1 cellular context compared by ENCODE assay signal in the genomic region with DNA sequence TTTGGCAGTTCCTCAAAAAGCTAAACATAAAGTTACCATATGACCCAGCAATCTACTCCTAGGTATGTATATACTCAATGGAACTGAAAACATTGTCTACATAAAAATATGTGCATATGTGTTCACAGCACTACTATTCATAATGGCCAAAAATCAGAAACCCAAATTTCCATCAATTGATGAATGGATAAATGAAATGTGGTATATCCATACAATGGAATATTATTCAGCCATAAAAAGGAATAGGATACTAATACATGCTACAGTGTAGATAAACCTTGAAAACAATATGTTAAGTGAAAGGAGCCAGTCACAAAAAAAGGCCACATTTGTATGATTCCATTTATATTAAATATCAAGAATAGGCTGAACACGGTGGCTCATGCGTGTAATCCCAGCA.
TF ChIP-seq lines count a peak whose summit lies in the region.

No MANE protein-coding gene starts in this region.

TF ChIP-seq in endothelial cell of umbilical vein, 7 proteins besides CTCF, POLR2A, EP300 and RAD21:
- TF ChIP-seq, protein P1, sequence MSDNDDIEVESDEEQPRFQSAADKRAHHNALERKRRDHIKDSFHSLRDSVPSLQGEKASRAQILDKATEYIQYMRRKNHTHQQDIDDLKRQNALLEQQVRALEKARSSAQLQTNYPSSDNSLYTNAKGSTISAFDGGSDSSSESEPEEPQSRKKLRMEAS (IDR thresholded peaks at IDR 0.05; ENCODE audit: insufficient read depth, insufficient read length), result no peak
- no peak for TF ChIP-seq MYC (IDR thresholded peaks at IDR 0.05; ENCODE audit: low read depth, low read length)
- no peak for TF ChIP-seq FOS (IDR thresholded peaks at IDR 0.05; ENCODE audit: borderline replicate concordance, insufficient read depth, low read length)
- no peak for TF ChIP-seq EZH2 (IDR thresholded peaks at IDR 0.05; ENCODE audit: borderline replicate concordance, low read depth, low read length, severe bottlenecking)
- TF ChIP-seq GATA2 (IDR thresholded peaks at IDR 0.05; ENCODE audit: insufficient read depth, insufficient read length, low read depth, low read length), result no peak
- no peak for TF ChIP-seq POLR2AphosphoS5 (IDR thresholded peaks at IDR 0.05; ENCODE audit: insufficient read depth, low read depth, low read length)
- TF ChIP-seq JUN (IDR thresholded peaks at IDR 0.05; ENCODE audit: borderline replicate concordance, insufficient read depth, insufficient read length, low read depth), result no peak
